Comparison of ENCODE assay signal across 19 cellular contexts in genomic region chr18:25239636-25240468, GRCh38.
A peak's percentile ranks its signal among the peaks of the same experiment; 100 is the strongest.
DNase-seq lines count a peak whose midpoint lies in the region; ATAC-seq and TF ChIP-seq lines count a peak whose summit lies in the region.
"Had no signal": no experiment of that assay in that cellular context is flagged by ENCODE, and none has a peak within 500 bp of the region (broad histone marks: within the 10 kb centered on the region; RNA-seq: fewer than 3 reads in every experiment).

No MANE protein-coding gene starts in this region.

- no peak overlapping the region for H3K23ac ChIP-seq in IMR-90 (ENCODE audit: low read depth, low read length)

- peak overlapping the region; percentile 69 for H3K18ac ChIP-seq in IMR-90 (ENCODE audit: low read depth, low read length)

- POLR2A ChIA-PET in IMR-90 (lab: Charles Lee; ENCODE audit: unreplicated experiment): interaction anchor here (0.5 kb wide), 1 partner anchor 67 kb away, joined by 3 read pairs; no protein-coding TSS in a partner anchor

- H4K8ac ChIP-seq in IMR-90 (ENCODE audit: low read depth in 2 of 2, low read length in 2 of 2): peak overlapping the region; percentile 10 to 47; a peak in 3 of 4 replicates

- H3K4me3 ChIP-seq in IMR-90 (ENCODE audit: insufficient read depth, low read depth, low read length): no peak overlapping the region
- H3K4me3 ChIP-seq: BLaER1, GM23338, left ventricle myocardium inferior, transverse colon had no signal

- H2BK15ac ChIP-seq in IMR-90 (ENCODE audit: low read depth, low read length): peak overlapping the region; percentile 54; the same call in 1 of the 3 replicates

- dilution Hi-C loops in IMR-90 (cut with HindIII; ENCODE audit: low sequenced_read_pairs, unreplicated experiment): no loop called here

- no peak for TF ChIP-seq RAD21 in IMR-90 (IDR thresholded peaks at IDR 0.05; ENCODE audit: low read length)

- TF ChIP-seq CTCF in IMR-90 (conservative IDR thresholded peaks at IDR 0.05; ENCODE audit: low read depth, low read length): no peak

- H2AK5ac ChIP-seq in IMR-90 (ENCODE audit: low read depth, low read length): no peak overlapping the region

- peak overlapping the region; percentile 2; the same call in 1 of the 2 replicates for H3K4me2 ChIP-seq in IMR-90 (ENCODE audit: low read depth, low read length)
- H3K4me2 ChIP-seq: BLaER1, GM23338 had no signal

- H4K5ac ChIP-seq in IMR-90 (ENCODE audit: low read depth, low read length): peak overlapping the region; percentile 54

- in situ Hi-C loops in IMR-90 (cut with MboI; ENCODE audit: low sequenced_read_pairs): no loop called here

- peak; percentile 52 for ATAC-seq in IMR-90 (ENCODE audit: low read depth)
- ATAC-seq: activated naive CD4-positive, alpha-beta T cell treated with anti-CD3 and anti-CD28 coated beads, Interleukin-2, amount 50 U/mL, for 72 hours; activated T-cell treated with anti-CD3 and anti-CD28 coated beads, Interleukin-2, amount 50 U/mL, for 4 hours; foreskin keratinocyte; GM23338; stimulated activated effector memory CD8-positive, alpha-beta T cell treated with anti-CD3 and anti-CD28 coated beads, Interleukin-12 subunit alpha, Interleukin-12 subunit beta, amount 100 ng/mL, for 72 hours had no signal

- H3K4ac ChIP-seq in IMR-90 (ENCODE audit: low read depth, low read length): peak overlapping the region; percentile 22; the same call in 1 of the 2 replicates

- 60% methylated on average over 1 of the region's 4 CpGs; no CpG with 5 or more reads in 1 of the 2 experiments for WGBS in IMR-90 (ENCODE audit: extremely low coverage in 2 of 2, insufficient read length in 1 of 2), 2 experiments

- H3K27me3 ChIP-seq in IMR-90 (ENCODE audit: control insufficient read depth, insufficient read depth, low read length): no peaks in the 10 kb centered on the region
- H3K27me3 ChIP-seq: BLaER1, foreskin keratinocyte, transverse colon had no signal

- no peak overlapping the region for H2AK9ac ChIP-seq in IMR-90 (replicated peaks; ENCODE audit: low read depth, low read length, poor library complexity)

- no peaks in the 10 kb centered on the region for H3K9me3 ChIP-seq in IMR-90 (ENCODE audit: control insufficient read depth, insufficient read depth, low read length)
- H3K9me3 ChIP-seq: BLaER1, left ventricle myocardium inferior, transverse colon had no signal

- H3K9me1 ChIP-seq in IMR-90 (ENCODE audit: insufficient read depth, low read length): peaks cover 10% of the 10 kb centered on the region

- intact Hi-C loops in IMR-90 (cut with micrococcal nuclease): no loop called here

- H2BK120ac ChIP-seq in IMR-90 (ENCODE audit: low read depth, low read length): peak overlapping the region; percentile 16; the same call in 1 of the 2 replicates

- peaks cover 21% of the 10 kb centered on the region for H3K4me1 ChIP-seq in IMR-90 (ENCODE audit: control insufficient read depth, insufficient read depth, low read length)
- H3K4me1 ChIP-seq: BLaER1, foreskin keratinocyte, transverse colon had no signal

- H3K36me3 ChIP-seq in IMR-90 (ENCODE audit: control insufficient read depth, insufficient read depth, low read length): no peaks in the 10 kb centered on the region
- H3K36me3 ChIP-seq: BLaER1, left ventricle myocardium inferior, transverse colon had no signal

- peaks cover 23 to 43% of the 10 kb centered on the region in 2 experiments for H3K79me1 ChIP-seq in IMR-90 (ENCODE audit: low read depth in 1 of 2, low read length in 2 of 2)

- no peak overlapping the region for H2AFZ ChIP-seq in IMR-90 (replicated peaks; ENCODE audit: low read length, poor library complexity)
- H2AFZ ChIP-seq: GM23338 had no signal

- H4K91ac ChIP-seq in IMR-90 (ENCODE audit: insufficient read depth, low read depth, low read length): no peak overlapping the region

- H4K20me1 ChIP-seq in IMR-90 (ENCODE audit: insufficient read depth, low read length): no peaks in the 10 kb centered on the region
- H4K20me1 ChIP-seq: BLaER1 had no signal

- H3K9ac ChIP-seq in IMR-90 (ENCODE audit: low read depth, low read length): no peak overlapping the region
- H3K9ac ChIP-seq: BLaER1 had no signal

- no TSS peak for BruUV-seq in IMR-90 (replicated peaks; lab: Mats Ljungman, UMichigan)

- peak overlapping the region; percentile 47; the same call in 1 of the 2 replicates for H2BK20ac ChIP-seq in IMR-90 (ENCODE audit: low read depth, low read length)

- no peak overlapping the region for H2BK5ac ChIP-seq in IMR-90 (ENCODE audit: low read depth, low read length, poor library complexity, severe bottlenecking)

- TF ChIP-seq POLR2A in IMR-90 (IDR thresholded peaks at IDR 0.05; ENCODE audit: low read depth, low read length): no peak

- DNase-seq in DMS79 treated with DMSO at 0.1 percent for 48 hours (lab: John Stamatoyannopoulos, UW) (peak; percentile 83), IMR-90 (peak; percentile 35), amniotic epithelial cell (ENCODE audit: low read depth) (peak; percentile 15), left kidney (ENCODE audit: low read depth, low spot score) (peak; percentile 42), SHP77 treated with DMSO at 0.1 percent for 48 hours (lab: John Stamatoyannopoulos, UW) (no peak), NOMO-1 treated with dmso at 0.1 percent for 144 hours (lab: John Stamatoyannopoulos, UW; ENCODE audit: unreplicated experiment) (no peak)
- DNase-seq in activated effector memory CD4-positive, alpha-beta T cell treated with anti-CD3 and anti-CD28 coated beads, Interleukin-2, amount 50 U/mL, for 16 hours: no peak
- DNase-seq: activated CD4-positive, alpha-beta T cell treated with anti-CD3 and anti-CD28 coated beads, Interleukin-2, amount 50 U/mL, for 48 hours; activated T-cell treated with anti-CD3 and anti-CD28 coated beads, Interleukin-2, amount 50 U/mL, for 4 hours; effector CD8-positive, alpha-beta T cell; EL; foreskin keratinocyte; left ventricle myocardium inferior; naive B cell; transverse colon had no signal

- H3K27ac ChIP-seq in IMR-90 (ENCODE audit: insufficient read depth, low read length): no peak overlapping the region
- H3K27ac ChIP-seq: BLaER1, foreskin keratinocyte, left ventricle myocardium inferior had no signal

- CTCF ChIA-PET in IMR-90 (lab: Yijun Ruan, JAX): no interaction called here

- H3K14ac ChIP-seq in IMR-90 (replicated peaks; ENCODE audit: low read depth, low read length): peak overlapping the region; percentile 77

- no peak overlapping the region for H3K56ac ChIP-seq in IMR-90 (ENCODE audit: extremely low read depth, insufficient read depth, low read length)

TF ChIP-seq in IMR-90, 13 proteins besides CTCF, POLR2A, EP300 and RAD21:
- no peak for TF ChIP-seq ELK1 (IDR thresholded peaks at IDR 0.05; ENCODE audit: borderline replicate concordance, low read depth, low read length)
- TF ChIP-seq CHD1 (IDR thresholded peaks at IDR 0.05; ENCODE audit: low read depth, low read length): no peak
- no peak for TF ChIP-seq RFX5 (IDR thresholded peaks at IDR 0.05; ENCODE audit: low read depth, low read length)
- no peak for TF ChIP-seq MXI1 (IDR thresholded peaks at IDR 0.05; ENCODE audit: borderline replicate concordance, low read depth, low read length)
- no peak for TF ChIP-seq MAZ (IDR thresholded peaks at IDR 0.05; ENCODE audit: borderline replicate concordance, low read depth, low read length)
- no peak for TF ChIP-seq SMC3 (IDR thresholded peaks at IDR 0.05; ENCODE audit: low read depth, low read length)
- TF ChIP-seq MAFK (IDR thresholded peaks at IDR 0.05; ENCODE audit: low read depth, low read length): no peak
- TF ChIP-seq CEBPB (IDR thresholded peaks at IDR 0.05; ENCODE audit: low read depth, low read length): no peak
- no peak for TF ChIP-seq RCOR1 (IDR thresholded peaks at IDR 0.05; ENCODE audit: insufficient replicate concordance, low read length)
- no peak for TF ChIP-seq USF2 (IDR thresholded peaks at IDR 0.05; ENCODE audit: low read depth, low read length)
- TF ChIP-seq NFE2L2 (IDR thresholded peaks at IDR 0.05; ENCODE audit: low read depth, low read length): no peak
- no peak for TF ChIP-seq BHLHE40 (IDR thresholded peaks at IDR 0.05; ENCODE audit: low read depth, low read length)
- TF ChIP-seq FOS (IDR thresholded peaks at IDR 0.05; ENCODE audit: low read depth, low read length): no peak

Comparison
In these comparisons a context has a peak if more than half of its experiments do, and no peak if none do; other contexts are left out.
1. DNase-seq: peak in DMS79 treated with DMSO at 0.1 percent for 48 hours (single experiment), IMR-90 (single experiment), amniotic epithelial cell (single experiment) and left kidney (single experiment); none in activated effector memory CD4-positive, alpha-beta T cell treated with anti-CD3 and anti-CD28 coated beads, Interleukin-2, amount 50 U/mL, for 16 hours (single experiment), SHP77 treated with DMSO at 0.1 percent for 48 hours (single experiment) and NOMO-1 treated with dmso at 0.1 percent for 144 hours (single experiment).